In the genomic region with DNA sequence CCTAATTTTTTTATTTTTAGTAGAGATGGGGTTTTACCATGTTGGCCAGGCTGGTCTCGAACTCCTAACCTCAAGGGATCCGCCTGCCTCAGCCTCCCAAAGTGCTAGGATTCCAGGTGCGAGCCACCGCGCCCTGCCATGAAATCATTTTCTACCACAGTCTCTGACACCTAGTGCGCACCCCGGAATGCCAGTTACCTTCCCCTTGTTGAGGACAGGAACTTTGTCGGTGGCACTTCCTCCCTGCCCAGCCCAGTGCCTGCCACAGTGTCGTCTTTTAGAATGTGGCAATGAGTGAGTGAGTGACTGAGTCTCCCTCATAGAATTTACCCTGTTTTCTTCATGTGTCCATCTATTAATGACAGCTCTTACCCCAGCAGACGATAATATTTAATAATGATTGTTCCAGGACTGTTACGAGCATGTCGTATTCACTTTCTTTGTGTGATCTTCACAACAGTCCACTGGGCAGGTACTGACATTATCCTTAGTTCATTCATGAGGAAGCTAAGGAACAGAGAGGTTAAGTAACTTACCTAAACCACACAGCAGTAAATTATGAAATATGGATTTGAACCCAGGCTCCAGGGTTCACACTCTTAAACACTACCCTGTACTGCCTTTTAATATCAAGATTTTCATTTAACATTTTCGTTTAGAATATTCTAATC, we compare ENCODE assay signal across 13 cellular contexts. TPM values are rescaled to one million over a fixed set of nuclear protein-coding genes. Genes with fewer than 3 reads are reported as not detected.
DNase-seq lines count a peak whose midpoint lies in the region; ATAC-seq and TF ChIP-seq lines count a peak whose summit lies in the region.
"Had no signal": no experiment of that assay in that cellular context is flagged by ENCODE, and none has a peak within 500 bp of the region (broad histone marks: within the 10 kb centered on the region; RNA-seq: fewer than 3 reads in every experiment).

No MANE protein-coding gene starts in this region.

- no peak for TF ChIP-seq CTCF in CD4-positive, alpha-beta T cell (IDR thresholded peaks at IDR 0.05)
- TF ChIP-seq CTCF in mammary epithelial cell (conservative IDR thresholded peaks at IDR 0.05 in 1 of 2, IDR thresholded peaks at IDR 0.05 in 1 of 2; ENCODE audit: extremely low read depth in 1 of 2, insufficient read depth in 1 of 2, low read depth in 1 of 2, low read length in 2 of 2) (no peak), neutrophil (IDR thresholded peaks at IDR 0.05) (peak; percentile 10), upper lobe of right lung (IDR thresholded peaks at IDR 0.05) (no peak)

- H3K27me3 Mint-ChIP-seq in CD4-positive, alpha-beta T cell, result peaks cover 3% of the 10 kb centered on the region
- no peaks in the 10 kb centered on the region for H3K27me3 Mint-ChIP-seq in IgD-negative memory B cell

- H3K9me3 ChIP-seq in CD4-positive, alpha-beta T cell (ENCODE audit: control insufficient read depth, low read length), result no peaks in the 10 kb centered on the region
- H3K9me3 ChIP-seq in mammary epithelial cell (replicated peaks; ENCODE audit: insufficient read depth, low read length) (no peaks in the 10 kb centered on the region), neutrophil (no peaks in the 10 kb centered on the region), upper lobe of right lung (no peaks in the 10 kb centered on the region)
- H3K9me3 ChIP-seq: Peyer's patch had no signal

- no peak for DNase-seq in CD4-positive, alpha-beta T cell
- no peak for DNase-seq in mammary epithelial cell
- no peak for DNase-seq in upper lobe of right lung
- DNase-seq in NCI-H82 (lab: John Stamatoyannopoulos, UW), result no peak
- no peak for DNase-seq in NCI-H69 (lab: John Stamatoyannopoulos, UW)
- DNase-seq: effector CD8-positive, alpha-beta T cell; NCI-H1930; stimulated activated naive CD4-positive, alpha-beta T cell treated with Interleukin-2 at 50 U/mL for 16 hours had no signal

- ATAC-seq in CD4-positive, alpha-beta T cell (ENCODE audit: poor library complexity), result no peak
- ATAC-seq in upper lobe of right lung (no peak), GM18861 (IDR thresholded peaks at IDR 0.05; ENCODE audit: unreplicated experiment) (no peak)

- TSS peak; percentile 33 for BruUV-seq in mammary epithelial cell (replicated peaks; lab: Mats Ljungman, UMichigan)

- intact Hi-C loops in CD4-positive, alpha-beta T cell (cut with DNase I, micrococcal nuclease), result no loop called here
- intact Hi-C loops in mammary epithelial cell (cut with micrococcal nuclease), result loop anchor here (10.0 kb wide), 1 partner anchor 145 kb away; the partner anchor contains the start of gene RPS21
- intact Hi-C loops in upper lobe of right lung (cut with DNase I), result no loop called here

- peaks cover 50% of the 10 kb centered on the region for H3K4me1 Mint-ChIP-seq in CD4-positive, alpha-beta T cell (ENCODE audit: low read depth)
- peaks cover 9 to 29% (median 14%) of the 10 kb centered on the region in 3 donors for H3K4me1 Mint-ChIP-seq in IgD-negative memory B cell

- peaks cover 28% of the 10 kb centered on the region for H3K36me3 Mint-ChIP-seq in CD4-positive, alpha-beta T cell (ENCODE audit: low read depth)
- H3K36me3 Mint-ChIP-seq in IgD-negative memory B cell, result no peaks in the 10 kb centered on the region

- H3K9me3 Mint-ChIP-seq in CD4-positive, alpha-beta T cell, result no peaks in the 10 kb centered on the region
- no peaks in the 10 kb centered on the region for H3K9me3 Mint-ChIP-seq in IgD-negative memory B cell

- no peak overlapping the region for H2AFZ ChIP-seq in mammary epithelial cell (ENCODE audit: low read depth, low read length)

- H3K27ac Mint-ChIP-seq in CD4-positive, alpha-beta T cell, result peak overlapping the region; percentile 8
- peak overlapping the region in 1 of 3 donors; percentile 73 for H3K27ac Mint-ChIP-seq in IgD-negative memory B cell

- no peak overlapping the region for H3K4me2 ChIP-seq in mammary epithelial cell (ENCODE audit: insufficient read depth, low read depth, low read length)

- no peaks in the 10 kb centered on the region for H3K27me3 ChIP-seq in CD4-positive, alpha-beta T cell (ENCODE audit: control insufficient read depth, insufficient read depth, low read length)
- no peaks in the 10 kb centered on the region for H3K27me3 ChIP-seq in mammary epithelial cell (ENCODE audit: insufficient read depth, low read length)
- H3K27me3 ChIP-seq in neutrophil, result peaks cover 2% of the 10 kb centered on the region
- H3K27me3 ChIP-seq in upper lobe of right lung, result no peaks in the 10 kb centered on the region
- H3K27me3 ChIP-seq: Peyer's patch had no signal

- H3K27ac ChIP-seq in CD4-positive, alpha-beta T cell (ENCODE audit: low read depth, low read length), result no peak overlapping the region
- H3K27ac ChIP-seq in mammary epithelial cell (ENCODE audit: insufficient read depth, low read depth, low read length), result no peak overlapping the region
- peak overlapping the region; percentile 99 for H3K27ac ChIP-seq in neutrophil
- H3K27ac ChIP-seq in upper lobe of right lung, result no peak overlapping the region

- H3K36me3 ChIP-seq in mammary epithelial cell (ENCODE audit: insufficient read depth, low read length), result no peaks in the 10 kb centered on the region
- H3K36me3 ChIP-seq in neutrophil, result peaks cover 27% of the 10 kb centered on the region
- H3K36me3 ChIP-seq in upper lobe of right lung, result peaks cover 8% of the 10 kb centered on the region
- H3K36me3 ChIP-seq: Peyer's patch had no signal

- H4K20me1 ChIP-seq in mammary epithelial cell (ENCODE audit: insufficient read depth, low read length), result no peaks in the 10 kb centered on the region

- WGBS in mammary epithelial cell (ENCODE audit: low coverage, missing lambda C conversion rate), result 92% methylated on average over 13 of the region's 13 CpGs

- no peak overlapping the region for H3K9ac ChIP-seq in mammary epithelial cell (ENCODE audit: insufficient read depth, low read length)

- H3K79me2 ChIP-seq in mammary epithelial cell (ENCODE audit: insufficient read depth, low read length), result peaks cover 65% of the 10 kb centered on the region

- H3K4me3 ChIP-seq in mammary epithelial cell (replicated peaks in 1 of 3; ENCODE audit: insufficient read depth in 1 of 3, low read depth in 2 of 3, low read length in 3 of 3) (no peak overlapping the region), neutrophil (ENCODE audit: low read depth in 1 of 2, low read length in 1 of 2) (peak overlapping the region; percentile 73 to 90), upper lobe of right lung (no peak overlapping the region)

- H3K4me1 ChIP-seq in mammary epithelial cell (ENCODE audit: insufficient read depth, low read length) (peaks cover 28% of the 10 kb centered on the region), neutrophil (ENCODE audit: control insufficient read depth in 1 of 2, insufficient read depth in 1 of 2, low read depth in 1 of 2, low read length in 1 of 2) (peaks cover 69 to 70% of the 10 kb centered on the region in 2 experiments), upper lobe of right lung (peaks cover 21% of the 10 kb centered on the region)

- peak overlapping the region; percentile 89 for H3K4me3 Mint-ChIP-seq in CD4-positive, alpha-beta T cell
- H3K4me3 Mint-ChIP-seq in IgD-negative memory B cell, result peak overlapping the region; percentile 0 to 90 (median 61)

- dilution Hi-C loops in mammary epithelial cell (cut with HindIII; ENCODE audit: low sequenced_read_pairs), result loop anchor here (10.0 kb wide), 1 partner anchor 55 kb away; the partner anchor contains the start of gene MTG2

- in situ Hi-C loops in mammary epithelial cell (cut with MboI; ENCODE audit: low sequenced_read_pairs in 2 of 2), result no loop called here

- POLR2A ChIA-PET in CD4-positive, alpha-beta T cell (lab: Charles Lee), result interaction anchor here (0.6 kb wide), 1 partner anchor 93 kb away, joined by 3 read pairs; no protein-coding TSS in a partner anchor

- CTCF ChIA-PET in CD4-positive, alpha-beta T cell (lab: Charles Lee), result no interaction called here
- CTCF ChIA-PET in mammary epithelial cell (lab: Charles Lee; ENCODE audit: low non-redundant PET), result no interaction called here

RNA-seq across cellular contexts. Expression of gene OSBPL2, which starts 1.8 kb away (rescaled TPM):
- 10 to 100 TPM; 52.8 to 54.4 TPM for total RNA-seq in CD4-positive, alpha-beta T cell
- polyA plus RNA-seq in IgD-negative memory B cell (25.6 TPM), mammary epithelial cell (12.0 TPM)
- total RNA-seq in mammary epithelial cell (10 to 100 TPM; 39.7 to 52.4 TPM), upper lobe of right lung (52.3 TPM)
- 20.1 TPM for polyA minus RNA-seq in mammary epithelial cell

RNA-seq across cellular contexts. Expression of gene HRH3, which starts 20.1 kb away (rescaled TPM):
- total RNA-seq in CD4-positive, alpha-beta T cell, result not detected
- polyA plus RNA-seq in IgD-negative memory B cell (not detected), mammary epithelial cell (not detected)
- total RNA-seq in mammary epithelial cell (not detected), upper lobe of right lung (not detected)
- polyA minus RNA-seq in mammary epithelial cell, result not detected
- total RNA-seq: kidney epithelial cell had no signal

RNA-seq across cellular contexts. Expression of gene MTG2, which starts 57.3 kb away (rescaled TPM):
- 1 to 10 TPM; 9.5 to 9.9 TPM for total RNA-seq in CD4-positive, alpha-beta T cell
- polyA plus RNA-seq in IgD-negative memory B cell (26.2 TPM), mammary epithelial cell (28.2 TPM)
- total RNA-seq in mammary epithelial cell (10 to 100 TPM; 20.7 to 38.6 TPM), upper lobe of right lung (26.5 TPM)
- 8.8 TPM for polyA minus RNA-seq in mammary epithelial cell

Comparison
In these comparisons a context has a peak if more than half of its experiments do, and no peak if none do; other contexts are left out.
1. H3K4me3 ChIP-seq: peak in neutrophil (2 of 2); none in mammary epithelial cell (0 of 3) and upper lobe of right lung (single experiment).